In the genomic region with DNA sequence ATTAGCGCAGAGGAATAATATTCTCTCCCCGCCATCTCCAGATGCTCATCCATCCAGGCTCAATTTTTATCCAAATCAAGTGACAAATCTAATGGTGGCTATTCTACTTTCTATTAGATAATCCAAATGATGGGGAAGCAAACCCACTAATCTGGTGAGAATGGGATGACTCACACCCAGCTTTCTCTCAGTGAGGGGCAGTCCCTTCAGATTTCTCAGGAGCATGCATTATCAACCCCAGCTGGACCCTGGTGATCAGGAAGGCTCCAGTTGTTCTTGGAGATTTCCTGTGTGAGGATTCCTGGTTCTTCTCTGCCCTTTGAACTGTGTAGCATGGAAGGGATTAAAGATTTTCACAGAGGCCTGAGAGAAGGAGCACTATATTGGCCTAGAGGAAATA, we compare ENCODE assay signal across 34 cellular contexts.
"Had no signal": no experiment of that assay in that cellular context is flagged by ENCODE, and none has a peak within 500 bp of the region (broad histone marks: within the 10 kb centered on the region; RNA-seq: fewer than 3 reads in every experiment).

No MANE protein-coding gene starts in this region.

- H3K4me1 Mint-ChIP-seq: activated naive CD4-positive, alpha-beta T cell treated with anti-CD3 and anti-CD28 coated beads, Interleukin-2, amount 50 U/mL, for 24 hours; activated naive CD8-positive, alpha-beta T cell treated with anti-CD3 and anti-CD28 coated beads, Interleukin-2, amount 50 U/mL, for 24 hours; naive B cell had no signal

- H3K36me3 Mint-ChIP-seq: activated CD4-positive, alpha-beta memory T cell treated with anti-CD3 and anti-CD28 coated beads for 36 hours; activated naive CD4-positive, alpha-beta T cell treated with anti-CD3 and anti-CD28 coated beads, Interleukin-2, amount 50 U/mL, for 24 hours; naive B cell had no signal

- H3K36me3 ChIP-seq: breast epithelium, heart left ventricle, left ventricle myocardium inferior, pancreas, prostate gland, sigmoid colon, thoracic aorta, uterus, WERI-Rb-1 had no signal

- ATAC-seq: activated CD4-positive, CD25-positive, alpha-beta regulatory T cell treated with anti-CD3 and anti-CD28 coated beads, Interleukin-2, amount 50 U/mL, for 24 hours; activated naive CD8-positive, alpha-beta T cell treated with anti-CD3 and anti-CD28 coated beads, Interleukin-2, amount 50 U/mL, for 24 hours; esophagus mucosa; heart left ventricle; pancreas had no signal

- H3K9me3 Mint-ChIP-seq: activated CD4-positive, alpha-beta memory T cell treated with anti-CD3 and anti-CD28 coated beads for 36 hours; activated naive CD4-positive, alpha-beta T cell treated with anti-CD3 and anti-CD28 coated beads, Interleukin-2, amount 50 U/mL, for 24 hours; activated naive CD8-positive, alpha-beta T cell treated with anti-CD3 and anti-CD28 coated beads, Interleukin-2, amount 50 U/mL, for 24 hours; activated T-helper 1 cell treated with anti-CD3 and anti-CD28 coated beads, Interleukin-12 subunit alpha, Interleukin-12 subunit beta, Interleukin-2, Interleukin-4 antibody, amounts not matched to agents 30 ng/mL and 10 ng/mL and 1 ng/mL, durations not matched to agents 14 hours and 24 hours and 36 hours; naive B cell; nephron progenitor cell; T-helper 1 cell treated with Interleukin-12 subunit alpha and Interleukin-12 subunit beta and Interleukin-4 antibody, amounts not matched to agents 30 μg/mL and 1 μg/mL, for 36 hours had no signal

- H3K4me2 ChIP-seq: smooth muscle cell had no signal

- H3K9me3 ChIP-seq: breast epithelium, heart left ventricle, left ventricle myocardium inferior, pancreas, prostate gland, sigmoid colon, thoracic aorta, uterus had no signal

- H3K4me3 Mint-ChIP-seq: activated CD4-positive, alpha-beta memory T cell treated with anti-CD3 and anti-CD28 coated beads for 36 hours; activated naive CD4-positive, alpha-beta T cell treated with anti-CD3 and anti-CD28 coated beads, Interleukin-2, amount 50 U/mL, for 24 hours; activated naive CD8-positive, alpha-beta T cell treated with anti-CD3 and anti-CD28 coated beads, Interleukin-2, amount 50 U/mL, for 24 hours; activated T-helper 1 cell treated with anti-CD3 and anti-CD28 coated beads, Interleukin-12 subunit alpha, Interleukin-12 subunit beta, Interleukin-2, Interleukin-4 antibody, amounts not matched to agents 30 ng/mL and 10 ng/mL and 1 ng/mL, durations not matched to agents 14 hours and 24 hours and 36 hours; naive B cell; nephron progenitor cell; T-helper 1 cell treated with Interleukin-12 subunit alpha and Interleukin-12 subunit beta and Interleukin-4 antibody, amounts not matched to agents 30 μg/mL and 1 μg/mL, for 36 hours had no signal

- H3K27ac Mint-ChIP-seq: activated CD4-positive, alpha-beta memory T cell treated with anti-CD3 and anti-CD28 coated beads for 36 hours; activated naive CD4-positive, alpha-beta T cell treated with anti-CD3 and anti-CD28 coated beads, Interleukin-2, amount 50 U/mL, for 24 hours; activated naive CD8-positive, alpha-beta T cell treated with anti-CD3 and anti-CD28 coated beads, Interleukin-2, amount 50 U/mL, for 24 hours; activated T-helper 1 cell treated with anti-CD3 and anti-CD28 coated beads, Interleukin-12 subunit alpha, Interleukin-12 subunit beta, Interleukin-2, Interleukin-4 antibody, amounts not matched to agents 30 ng/mL and 10 ng/mL and 1 ng/mL, durations not matched to agents 14 hours and 24 hours and 36 hours; naive B cell; nephron progenitor cell; T-helper 1 cell treated with Interleukin-12 subunit alpha and Interleukin-12 subunit beta and Interleukin-4 antibody, amounts not matched to agents 30 μg/mL and 1 μg/mL, for 36 hours had no signal

- H3K27me3 Mint-ChIP-seq: activated CD4-positive, alpha-beta memory T cell treated with anti-CD3 and anti-CD28 coated beads for 36 hours; activated naive CD4-positive, alpha-beta T cell treated with anti-CD3 and anti-CD28 coated beads, Interleukin-2, amount 50 U/mL, for 24 hours; activated naive CD8-positive, alpha-beta T cell treated with anti-CD3 and anti-CD28 coated beads, Interleukin-2, amount 50 U/mL, for 24 hours; naive B cell had no signal

- DNase-seq: activated CD4-positive, alpha-beta memory T cell treated with anti-CD3 and anti-CD28 coated beads for 36 hours; activated CD4-positive, alpha-beta T cell treated with anti-CD3 and anti-CD28 coated beads for 48 hours; activated CD8-positive, alpha-beta memory T cell treated with anti-CD3 and anti-CD28 coated beads, Interleukin-2, amount 50 U/mL, for 4 hours; activated gamma-delta T cell; activated naive CD8-positive, alpha-beta T cell treated with anti-CD3 and anti-CD28 coated beads, Interleukin-2, amount 50 U/mL, for 24 hours; activated T-cell treated with anti-CD3 and anti-CD28 coated beads, Interleukin-2, amount 50 U/mL, for 1 hour; amygdala; central memory CD4-positive, alpha-beta T cell; foreskin fibroblast; heart left ventricle; hypothalamus; left ventricle myocardium inferior; naive B cell; nephron progenitor cell; nucleus accumbens; pancreas; sigmoid colon; stimulated activated CD4-positive, alpha-beta T cell treated with anti-CD3 and anti-CD28 coated beads, Interleukin-1b, Interleukin-23, amount 100 ng/mL, for 48 hours; stimulated activated CD4-positive, alpha-beta T cell treated with anti-CD3 and anti-CD28 coated beads, Interleukin-4, amount 100 ng/mL, for 4 hours; stimulated activated naive CD4-positive, alpha-beta T cell treated with Interleukin-2 at 50 U/mL for 16 hours; SW 1271; T1000; trophoblast cell; uterus; WERI-Rb-1 had no signal

- H3K27me3 ChIP-seq: breast epithelium, pancreas, sigmoid colon, uterus had no signal

- H3K4me3 ChIP-seq: breast epithelium, heart left ventricle, left ventricle myocardium inferior, pancreas, prostate gland, sigmoid colon, smooth muscle cell, thoracic aorta, uterus had no signal

- H3K4me1 ChIP-seq: breast epithelium, heart left ventricle, left ventricle myocardium inferior, prostate gland, sigmoid colon, uterus had no signal

- H3K27ac ChIP-seq: breast epithelium, heart left ventricle, left ventricle myocardium inferior, pancreas, prostate gland, sigmoid colon, thoracic aorta, uterus, WERI-Rb-1 had no signal
